In genomic region chr19:10499550-10500246, GRCh38 we compare ENCODE assay signal across 17 cellular contexts. TPM values are rescaled to one million over a fixed set of nuclear protein-coding genes. Genes with fewer than 3 reads are reported as not detected.
DNase-seq lines count a peak whose midpoint lies in the region; ATAC-seq and TF ChIP-seq lines count a peak whose summit lies in the region.
"Had no signal": no experiment of that assay in that cellular context is flagged by ENCODE, and none has a peak within 500 bp of the region (broad histone marks: within the 10 kb centered on the region; RNA-seq: fewer than 3 reads in every experiment).

No MANE protein-coding gene starts in this region.

- WGBS in aorta, 2 donors, result 83 to 86% methylated on average over 24 of the region's 24 CpGs

- H3K4me1 ChIP-seq in breast epithelium (peaks cover 0 to 4% of the 10 kb centered on the region in 2 donors), vagina (peaks cover 48% of the 10 kb centered on the region), aorta (ENCODE audit: control insufficient read depth in 1 of 2, insufficient read depth in 2 of 2, low read length in 2 of 2) (no peaks in the 10 kb centered on the region)

- POLR2A ChIA-PET in MCF 10A (lab: Yijun Ruan, JAX), result no interaction called here

- TF ChIP-seq POLR2A in breast epithelium (IDR thresholded peaks at IDR 0.05) (no peak), vagina (IDR thresholded peaks at IDR 0.05) (no peak)

- no TSS peak for BruUV-seq in MCF 10A (replicated peaks; lab: Mats Ljungman, UMichigan)

- no peaks in the 10 kb centered on the region for H3K27me3 ChIP-seq in breast epithelium
- H3K27me3 ChIP-seq in vagina, result no peaks in the 10 kb centered on the region
- no peaks in the 10 kb centered on the region for H3K27me3 ChIP-seq in aorta (ENCODE audit: control insufficient read depth in 1 of 2, insufficient read depth in 2 of 2, low read length in 1 of 2)

- no peak for TF ChIP-seq CTCF in MCF 10A (IDR thresholded peaks at IDR 0.05; ENCODE audit: unreplicated experiment)
- TF ChIP-seq CTCF in breast epithelium (IDR thresholded peaks at IDR 0.05), result no peak
- no peak for TF ChIP-seq CTCF in vagina (IDR thresholded peaks at IDR 0.05)

- intact Hi-C loops in MCF 10A (cut with micrococcal nuclease), result no loop called here
- intact Hi-C loops in breast epithelium (cut with DNase I; ENCODE audit: low total_unique reads), result no loop called here
- intact Hi-C loops in activated T-helper 1 cell treated with anti-CD3 and anti-CD28 coated beads, Interleukin-12 subunit alpha, Interleukin-12 subunit beta, Interleukin-2, Interleukin-4 antibody, amounts not matched to agents 30 ng/mL and 10 ng/mL and 1 ng/mL, durations not matched to agents 14 hours and 24 hours and 36 hours (cut with micrococcal nuclease), result loop anchor here (5.0 kb wide), 2 partner anchors 37 to 198 kb away; no protein-coding TSS in a partner anchor
- intact Hi-C loops in vagina (cut with DNase I), result no loop called here
- intact Hi-C loops in aorta (cut with DNase I), result loop anchor here in 1 of 2 donors (5.0 kb wide), 1 partner anchor 68 kb away; the partner anchor contains the start of genes CDKN2D and KRI1

- H3K27ac ChIP-seq in breast epithelium (peak overlapping the region in 1 of 2 donors; percentile 23), vagina (peak overlapping the region; percentile 94), aorta (ENCODE audit: low read depth in 1 of 2, low read length in 2 of 2) (no peak overlapping the region)
- H3K27ac ChIP-seq: VCaP had no signal

- CTCF ChIA-PET in MCF 10A (lab: Yijun Ruan, JAX), result interaction anchor here (0.6 to 1.6 kb wide), 8 partner anchors 11 to 250 kb away, joined by 3 to 7 read pairs (median 3); no protein-coding TSS in a partner anchor

- H3K4me1 Mint-ChIP-seq in MCF 10A (ENCODE audit: insufficient read depth, unreplicated experiment), result peaks cover 6% of the 10 kb centered on the region
- peaks cover 30% of the 10 kb centered on the region for H3K4me1 Mint-ChIP-seq in activated T-helper 1 cell treated with anti-CD3 and anti-CD28 coated beads, Interleukin-12 subunit alpha, Interleukin-12 subunit beta, Interleukin-2, Interleukin-4 antibody, amounts not matched to agents 30 ng/mL and 10 ng/mL and 1 ng/mL, durations not matched to agents 14 hours and 24 hours and 36 hours (ENCODE audit: low read depth)

- H3K4me3 ChIP-seq in breast epithelium (no peak overlapping the region), vagina (no peak overlapping the region), aorta (ENCODE audit: low read length in 2 of 2) (no peak overlapping the region)

- DNase-seq in MCF 10A (ENCODE audit: unreplicated experiment) (no peak), breast epithelium (ENCODE audit: low spot score in 2 of 2) (no peak), left lobe of liver (ENCODE audit: low spot score) (peak; percentile 82), vagina (ENCODE audit: extremely low spot score in 2 of 2) (peak in 1 of 2 donors; percentile 69), aorta (no peak), kidney glomerular epithelial cell (lab: John Stamatoyannopoulos, UW) (no peak)
- no peak for DNase-seq in activated T-helper 1 cell treated with anti-CD3 and anti-CD28 coated beads, Interleukin-12 subunit alpha, Interleukin-12 subunit beta, Interleukin-2, Interleukin-4 antibody, amounts not matched to agents 30 ng/mL and 10 ng/mL and 1 ng/mL, durations not matched to agents 14 hours and 24 hours and 36 hours (ENCODE audit: low spot score)
- DNase-seq: activated effector memory CD4-positive, alpha-beta T cell treated with Interleukin-2 at 50 U/mL for 16 hours; AML-193; central memory CD4-positive, alpha-beta T cell; erythroblast; HCEC 1CT; NCI-H526; SHP77 treated with DMSO at 0.1 percent for 48 hours had no signal

- peak; percentile 26 for ATAC-seq in left lobe of liver
- no peak for ATAC-seq in aorta (ENCODE audit: low FRiP score)
- ATAC-seq in GM18868 (IDR thresholded peaks at IDR 0.05; ENCODE audit: unreplicated experiment), result no peak

- no peaks in the 10 kb centered on the region for H3K27me3 Mint-ChIP-seq in MCF 10A (ENCODE audit: insufficient read depth, unreplicated experiment)
- no peaks in the 10 kb centered on the region for H3K27me3 Mint-ChIP-seq in activated T-helper 1 cell treated with anti-CD3 and anti-CD28 coated beads, Interleukin-12 subunit alpha, Interleukin-12 subunit beta, Interleukin-2, Interleukin-4 antibody, amounts not matched to agents 30 ng/mL and 10 ng/mL and 1 ng/mL, durations not matched to agents 14 hours and 24 hours and 36 hours (ENCODE audit: insufficient read depth)

- H3K36me3 ChIP-seq in breast epithelium (no peaks in the 10 kb centered on the region), vagina (peaks cover 0 to 30% of the 10 kb centered on the region in 2 donors), aorta (ENCODE audit: control insufficient read depth in 1 of 2, insufficient read depth in 2 of 2, low read length in 1 of 2) (peaks cover 0 to 2% of the 10 kb centered on the region in 2 donors)

- no peaks in the 10 kb centered on the region for H3K9me3 ChIP-seq in breast epithelium
- no peaks in the 10 kb centered on the region for H3K9me3 ChIP-seq in vagina
- H3K9me3 ChIP-seq in aorta (ENCODE audit: control insufficient read depth, low read length), result no peaks in the 10 kb centered on the region

- H3K4me3 Mint-ChIP-seq in MCF 10A (ENCODE audit: unreplicated experiment), result no peak overlapping the region
- H3K4me3 Mint-ChIP-seq in activated T-helper 1 cell treated with anti-CD3 and anti-CD28 coated beads, Interleukin-12 subunit alpha, Interleukin-12 subunit beta, Interleukin-2, Interleukin-4 antibody, amounts not matched to agents 30 ng/mL and 10 ng/mL and 1 ng/mL, durations not matched to agents 14 hours and 24 hours and 36 hours, result peak overlapping the region; percentile 94

- peak overlapping the region; percentile 35 for H3K27ac Mint-ChIP-seq in MCF 10A (ENCODE audit: low read depth, unreplicated experiment)
- no peak overlapping the region for H3K27ac Mint-ChIP-seq in activated T-helper 1 cell treated with anti-CD3 and anti-CD28 coated beads, Interleukin-12 subunit alpha, Interleukin-12 subunit beta, Interleukin-2, Interleukin-4 antibody, amounts not matched to agents 30 ng/mL and 10 ng/mL and 1 ng/mL, durations not matched to agents 14 hours and 24 hours and 36 hours

- no peaks in the 10 kb centered on the region for H3K9me3 Mint-ChIP-seq in MCF 10A (ENCODE audit: unreplicated experiment)
- H3K9me3 Mint-ChIP-seq in activated T-helper 1 cell treated with anti-CD3 and anti-CD28 coated beads, Interleukin-12 subunit alpha, Interleukin-12 subunit beta, Interleukin-2, Interleukin-4 antibody, amounts not matched to agents 30 ng/mL and 10 ng/mL and 1 ng/mL, durations not matched to agents 14 hours and 24 hours and 36 hours, result no peaks in the 10 kb centered on the region

- H3K36me3 Mint-ChIP-seq in MCF 10A (ENCODE audit: insufficient read depth, unreplicated experiment), result peaks cover 67% of the 10 kb centered on the region
- peaks cover 27% of the 10 kb centered on the region for H3K36me3 Mint-ChIP-seq in activated T-helper 1 cell treated with anti-CD3 and anti-CD28 coated beads, Interleukin-12 subunit alpha, Interleukin-12 subunit beta, Interleukin-2, Interleukin-4 antibody, amounts not matched to agents 30 ng/mL and 10 ng/mL and 1 ng/mL, durations not matched to agents 14 hours and 24 hours and 36 hours (ENCODE audit: low read depth)

RNA-seq across cellular contexts. Expression of gene KEAP1, which starts 3.5 kb away (rescaled TPM):
- total RNA-seq in MCF 10A (2022) (46.1 and 48.5 TPM in 2 replicates), breast epithelium (10 to 100 TPM; 52.8 to 53.6 (median 53.6) TPM), left lobe of liver (59.6 TPM), vagina (53.5 TPM), aorta (10 to 100 TPM; 43.6 to 62.8 TPM)
- total RNA-seq in activated T-helper 1 cell treated with anti-CD3 and anti-CD28 coated beads, Interleukin-12 subunit alpha, Interleukin-12 subunit beta, Interleukin-2, Interleukin-4 antibody, amounts not matched to agents 30 ng/mL and 10 ng/mL and 1 ng/mL, durations not matched to agents 14 hours and 24 hours and 36 hours, result 81.6 and 94.2 TPM in 2 replicates
- polyA plus RNA-seq in aorta, result 10 to 100 TPM; 30.9 to 56.2 TPM

RNA-seq across cellular contexts. Expression of gene S1PR5, which starts 17.5 kb away (rescaled TPM):
- total RNA-seq in MCF 10A (2022) (not detected in 2 replicates), breast epithelium (1 to 10 TPM in 1 of 3 donors, under 1 TPM in 2; 0.16 to 1.2 (median 0.66) TPM), left lobe of liver (0.30 TPM), vagina (36.6 TPM), aorta (under 1 TPM; 0.39 to 0.99 TPM)
- not detected in 2 replicates for total RNA-seq in activated T-helper 1 cell treated with anti-CD3 and anti-CD28 coated beads, Interleukin-12 subunit alpha, Interleukin-12 subunit beta, Interleukin-2, Interleukin-4 antibody, amounts not matched to agents 30 ng/mL and 10 ng/mL and 1 ng/mL, durations not matched to agents 14 hours and 24 hours and 36 hours
- 1 to 10 TPM; 1.3 to 1.6 TPM for polyA plus RNA-seq in aorta
- total RNA-seq: pulmonary artery endothelial cell had no signal

RNA-seq across cellular contexts. Expression of gene ATG4D, which starts 44.0 kb away (rescaled TPM):
- total RNA-seq in MCF 10A (2022) (22.6 and 36.8 TPM in 2 replicates), breast epithelium (10 to 100 TPM; 13.1 to 18.0 (median 16.1) TPM), left lobe of liver (11.6 TPM), vagina (18.2 TPM), aorta (10 to 100 TPM; 14.0 to 17.2 TPM)
- 37.3 and 40.7 TPM in 2 replicates for total RNA-seq in activated T-helper 1 cell treated with anti-CD3 and anti-CD28 coated beads, Interleukin-12 subunit alpha, Interleukin-12 subunit beta, Interleukin-2, Interleukin-4 antibody, amounts not matched to agents 30 ng/mL and 10 ng/mL and 1 ng/mL, durations not matched to agents 14 hours and 24 hours and 36 hours
- 10 to 100 TPM; 17.7 to 42.6 TPM for polyA plus RNA-seq in aorta

Comparison
In these comparisons a context has a peak if more than half of its experiments do, and no peak if none do; other contexts are left out.
1. RNA of gene S1PR5, which starts 17.5 kb away (total RNA-seq): 36.6 TPM in vagina (single experiment); 0.39 to 0.99 TPM in aorta, 0.16 to 1.2 TPM in breast epithelium, 0.30 TPM in left lobe of liver (single experiment), not detected in activated T-helper 1 cell treated with anti-CD3 and anti-CD28 coated beads, Interleukin-12 subunit alpha, Interleukin-12 subunit beta, Interleukin-2, Interleukin-4 antibody, amounts not matched to agents 30 ng/mL and 10 ng/mL and 1 ng/mL, durations not matched to agents 14 hours and 24 hours and 36 hours and not detected in MCF 10A; every median in the first group is over 10 times any median in the second.